In genomic region chrX:110315541-110315940, GRCh38 we compare ENCODE assay signal across 10 cellular contexts. TPM values are rescaled to one million over a fixed set of nuclear protein-coding genes. Genes with fewer than 3 reads are reported as not detected.
DNase-seq lines count a peak whose midpoint lies in the region; ATAC-seq and TF ChIP-seq lines count a peak whose summit lies in the region.
"Had no signal": no experiment of that assay in that cellular context is flagged by ENCODE, and none has a peak within 500 bp of the region (broad histone marks: within the 10 kb centered on the region; RNA-seq: fewer than 3 reads in every experiment).

No MANE protein-coding gene starts in this region.

- TF ChIP-seq CTCF in SU-DHL-6 (IDR thresholded peaks at IDR 0.05; ENCODE audit: insufficient read depth, low read length, poor library complexity, severe bottlenecking): no peak

- H3K27ac Mint-ChIP-seq in CD4-positive, alpha-beta memory T cell: peak overlapping the region in 2 of 7 donors; percentile 8 to 93

- ATAC-seq in GM21381 (IDR thresholded peaks at IDR 0.05; ENCODE audit: unreplicated experiment): peak; percentile 31
- no peak for ATAC-seq in GM18873 (IDR thresholded peaks at IDR 0.05; ENCODE audit: low FRiP score, unreplicated experiment)
- ATAC-seq in HG03097 (IDR thresholded peaks at IDR 0.05; ENCODE audit: low FRiP score, unreplicated experiment): no peak

- H3K36me3 ChIP-seq in CD4-positive, alpha-beta memory T cell (ENCODE audit: insufficient read depth, low read length): no peaks in the 10 kb centered on the region
- H3K36me3 ChIP-seq in SU-DHL-6 (ENCODE audit: low read length): no peaks in the 10 kb centered on the region
- no peaks in the 10 kb centered on the region for H3K36me3 ChIP-seq in iPS-18a (ENCODE audit: control insufficient read depth, low read depth, low read length)
- H3K36me3 ChIP-seq: brain microvascular endothelial cell had no signal

- H3K4me1 Mint-ChIP-seq in CD4-positive, alpha-beta memory T cell: peaks cover 30 to 68% (median 40%) of the 10 kb centered on the region in 4 donors

- H3K4me2 ChIP-seq in SU-DHL-6 (ENCODE audit: low read depth, low read length, poor library complexity, severe bottlenecking): peak overlapping the region; percentile 65

- no peak overlapping the region for H3K4me3 ChIP-seq in CD4-positive, alpha-beta memory T cell (ENCODE audit: low read length in 2 of 2)
- H3K4me3 ChIP-seq in SU-DHL-6 (ENCODE audit: insufficient read depth, low read length, poor library complexity, severe bottlenecking) (no peak overlapping the region), iPS-18a (ENCODE audit: low read length) (peak overlapping the region; percentile 90)
- H3K4me3 ChIP-seq: lung had no signal

- no peaks in the 10 kb centered on the region for H3F3A ChIP-seq in SU-DHL-6 (ENCODE audit: insufficient read depth)

- H3K9ac ChIP-seq in SU-DHL-6 (ENCODE audit: low read length) (no peak overlapping the region), iPS-18a (ENCODE audit: low read length) (no peak overlapping the region)

- DNase-seq in CD4-positive, alpha-beta memory T cell: no peak
- DNase-seq in NCI-H1105 treated with DMSO at 0.1 percent for 48 hours (lab: John Stamatoyannopoulos, UW) (no peak), NCI-H345 treated with DMSO at 0.1 percent for 48 hours (lab: John Stamatoyannopoulos, UW; ENCODE audit: unreplicated experiment) (no peak)
- DNase-seq: brain microvascular endothelial cell had no signal

- no peaks in the 10 kb centered on the region for H3K9me2 ChIP-seq in SU-DHL-6 (replicated peaks; ENCODE audit: insufficient read depth, low read length)

- H3K27me3 Mint-ChIP-seq in CD4-positive, alpha-beta memory T cell: no peaks in the 10 kb centered on the region

- no peak overlapping the region for H2AFZ ChIP-seq in SU-DHL-6 (ENCODE audit: low read depth, low read length, severe bottlenecking)

- no peak overlapping the region for H3K27ac ChIP-seq in CD4-positive, alpha-beta memory T cell (ENCODE audit: low read depth, low read length)
- H3K27ac ChIP-seq in SU-DHL-6 (ENCODE audit: low read depth, low read length) (no peak overlapping the region), iPS-18a (ENCODE audit: low read length) (no peak overlapping the region)
- H3K27ac ChIP-seq: brain microvascular endothelial cell had no signal

- H3K9me3 Mint-ChIP-seq in CD4-positive, alpha-beta memory T cell: no peaks in the 10 kb centered on the region

- POLR2A ChIA-PET in CD4-positive, alpha-beta memory T cell (lab: Charles Lee; ENCODE audit: partially characterized antibody): interaction anchor here (4.0 to 5.4 kb wide), 2 partner anchors 86 to 126 kb away, joined by 20 to 76 read pairs; no protein-coding TSS in a partner anchor

- H3K9me3 ChIP-seq in CD4-positive, alpha-beta memory T cell (ENCODE audit: control insufficient read depth in 1 of 2, low read length in 2 of 2): no peaks in the 10 kb centered on the region
- H3K9me3 ChIP-seq in SU-DHL-6 (ENCODE audit: insufficient read depth, low read length): no peaks in the 10 kb centered on the region
- no peaks in the 10 kb centered on the region for H3K9me3 ChIP-seq in iPS-18a (ENCODE audit: control insufficient read depth, low read depth, low read length)

- H3K4me3 Mint-ChIP-seq in CD4-positive, alpha-beta memory T cell: peak overlapping the region in 7 of 8 donors; percentile 69 to 98 (median 96)

- peaks cover 54% of the 10 kb centered on the region for H3K4me1 ChIP-seq in CD4-positive, alpha-beta memory T cell (ENCODE audit: insufficient read depth, low read length)
- peaks cover 42% of the 10 kb centered on the region for H3K4me1 ChIP-seq in iPS-18a (ENCODE audit: control insufficient read depth, low read depth, low read length)

- H3K79me2 ChIP-seq in SU-DHL-6 (ENCODE audit: insufficient read depth, low read length): peaks cover 15% of the 10 kb centered on the region

- H3K27me3 ChIP-seq in CD4-positive, alpha-beta memory T cell (ENCODE audit: insufficient read depth, low read length): no peaks in the 10 kb centered on the region
- H3K27me3 ChIP-seq in SU-DHL-6 (ENCODE audit: low read length): no peaks in the 10 kb centered on the region
- peaks cover 9% of the 10 kb centered on the region for H3K27me3 ChIP-seq in iPS-18a (ENCODE audit: control insufficient read depth, insufficient read depth, low read length)
- H3K27me3 ChIP-seq: brain microvascular endothelial cell had no signal

- H4K20me1 ChIP-seq in SU-DHL-6 (ENCODE audit: low read depth, low read length): peaks cover 7% of the 10 kb centered on the region; the same call in 1 of the 2 replicates

- intact Hi-C loops in CD4-positive, alpha-beta memory T cell (cut with micrococcal nuclease): loop anchor here (5.0 to 10.0 kb wide), 5 partner anchors 48 to 778 kb away; partner anchors contain the start of genes NXT2 and TMEM164

- CTCF ChIA-PET in CD4-positive, alpha-beta memory T cell (lab: Charles Lee; ENCODE audit: partially characterized antibody): interaction anchor here (1.4 kb wide), 1 partner anchor 154 kb away, joined by 3 read pairs; no protein-coding TSS in a partner anchor

- peaks cover 3 to 13% of the 10 kb centered on the region in 2 donors for H3K36me3 Mint-ChIP-seq in CD4-positive, alpha-beta memory T cell

RNA-seq across cellular contexts. Expression of gene AMMECR1, which starts 2.3 kb away (rescaled TPM):
- 10 to 100 TPM; 16.4 to 21.7 TPM for total RNA-seq in CD4-positive, alpha-beta memory T cell
- polyA plus RNA-seq in CD4-positive, alpha-beta memory T cell: 10 to 100 TPM; 15.4 to 17.1 TPM

RNA-seq across cellular contexts. Expression of gene RTL9, which starts 43.1 kb away (rescaled TPM):
- total RNA-seq in CD4-positive, alpha-beta memory T cell: not detected
- not detected for polyA plus RNA-seq in CD4-positive, alpha-beta memory T cell
